Comparison of ENCODE assay signal across 8 cellular contexts in genomic region chr14:103235481-103235880, GRCh38.
A peak's percentile ranks its signal among the peaks of the same experiment; 100 is the strongest.
DNase-seq lines count a peak whose midpoint lies in the region; FAIRE-seq and TF ChIP-seq lines count a peak whose summit lies in the region.
"Not testable (repeated sequence)": the region's sequence is repeated elsewhere in the genome, so short reads cannot be mapped to it uniquely, and the experiment has no call there.

No MANE protein-coding gene starts in this region.

- not testable (repeated sequence) for DNase-seq in D721Med (ENCODE audit: insufficient read length, low spot score); endothelial cell (ENCODE audit: low spot score); mesothelial cell of epicardium (ENCODE audit: low spot score in 2 of 2, unreplicated experiment in 2 of 2); transverse colon
- DNase-seq in NCI-H82 treated with DMSO at 0.1 percent for 48 hours (lab: John Stamatoyannopoulos, UW; ENCODE audit: unreplicated experiment) (peak; percentile 36), WERI-Rb-1 (peak; percentile 70), iris pigment epithelial cell (ENCODE audit: low read depth) (peak; percentile 10), pulmonary artery endothelial cell (ENCODE audit: low read depth, low spot score) (peak; percentile 19)

- peak overlapping the region; percentile 16 for H3K4me3 ChIP-seq in WERI-Rb-1 (ENCODE audit: low read depth, low read length)
- H3K4me3 ChIP-seq in transverse colon: not testable (repeated sequence)

- peak overlapping the region; percentile 38 for H3K4me3 Mint-ChIP-seq in endothelial cell (ENCODE audit: unreplicated experiment)
- H3K4me3 Mint-ChIP-seq in mesothelial cell of epicardium: not testable (repeated sequence)

- not testable (repeated sequence) for H3K36me3 ChIP-seq in WERI-Rb-1, transverse colon

- 56 to 58% methylated on average over 4 to 6 of the region's 6 CpGs for WGBS in transverse colon (ENCODE audit: low coverage in 1 of 2), 2 donors

- not testable (repeated sequence) for TF ChIP-seq CTCF in D721Med (IDR thresholded peaks at IDR 0.05; ENCODE audit: insufficient read depth, missing control alignments); WERI-Rb-1 (IDR thresholded peaks at IDR 0.05; ENCODE audit: low read depth, low read length); endothelial cell (IDR thresholded peaks at IDR 0.05; ENCODE audit: unreplicated experiment); mesothelial cell of epicardium (IDR thresholded peaks at IDR 0.05; ENCODE audit: unreplicated experiment); transverse colon (IDR thresholded peaks at IDR 0.05)

- H3K4me1 ChIP-seq in transverse colon: peaks cover 5 to 18% (median 12%) of the 10 kb centered on the region in 4 donors

- H3K4me1 Mint-ChIP-seq in endothelial cell (ENCODE audit: unreplicated experiment) (peaks cover 21% of the 10 kb centered on the region), mesothelial cell of epicardium (peaks cover 20% of the 10 kb centered on the region)

- FAIRE-seq in D721Med (lab: Jason Lieb, UNC): peak; percentile 86

- in situ Hi-C loops in transverse colon (cut with MboI; ENCODE audit: low pct_ligation_motif_present in 1 of 4, low pct_unique_long_range_greater_than_20kb in 1 of 4, low sequenced_read_pairs in 3 of 4): not testable (repeated sequence)

- not testable (repeated sequence) for TF ChIP-seq EP300 in transverse colon (IDR thresholded peaks at IDR 0.05; ENCODE audit: low read depth)

- H3K36me3 Mint-ChIP-seq in endothelial cell (ENCODE audit: low read depth, unreplicated experiment): peaks cover 19% of the 10 kb centered on the region
- not testable (repeated sequence) for H3K36me3 Mint-ChIP-seq in mesothelial cell of epicardium

- H3K27me3 ChIP-seq in WERI-Rb-1 (ENCODE audit: insufficient read depth, low read depth, severe bottlenecking); transverse colon: not testable (repeated sequence)

- not testable (repeated sequence) for TF ChIP-seq POLR2A in transverse colon (IDR thresholded peaks at IDR 0.05)

- peaks cover 11% of the 10 kb centered on the region for H3K9me3 Mint-ChIP-seq in endothelial cell (ENCODE audit: unreplicated experiment)
- H3K9me3 Mint-ChIP-seq in mesothelial cell of epicardium: peaks cover 23% of the 10 kb centered on the region

- intact Hi-C loops in transverse colon (cut with DNase I; ENCODE audit: low total_unique reads): not testable (repeated sequence)

- H3K9me3 ChIP-seq in WERI-Rb-1 (ENCODE audit: severe bottlenecking): peaks cover 19% of the 10 kb centered on the region
- H3K9me3 ChIP-seq in transverse colon: peaks cover 10 to 20% of the 10 kb centered on the region in 2 donors

- peak overlapping the region; percentile 61 for H3K27ac ChIP-seq in WERI-Rb-1
- peak overlapping the region in 3 of 4 donors; percentile 1 to 34 (median 29) for H3K27ac ChIP-seq in transverse colon

- H3K27ac Mint-ChIP-seq in endothelial cell (ENCODE audit: unreplicated experiment) (peak overlapping the region; percentile 93), mesothelial cell of epicardium (peak overlapping the region; percentile 90)

- peaks cover 11% of the 10 kb centered on the region for H3K27me3 Mint-ChIP-seq in endothelial cell (ENCODE audit: unreplicated experiment)
- H3K27me3 Mint-ChIP-seq in mesothelial cell of epicardium (ENCODE audit: low read depth): not testable (repeated sequence)
